6 cellular contexts compared by ENCODE assay signal in the genomic region with DNA sequence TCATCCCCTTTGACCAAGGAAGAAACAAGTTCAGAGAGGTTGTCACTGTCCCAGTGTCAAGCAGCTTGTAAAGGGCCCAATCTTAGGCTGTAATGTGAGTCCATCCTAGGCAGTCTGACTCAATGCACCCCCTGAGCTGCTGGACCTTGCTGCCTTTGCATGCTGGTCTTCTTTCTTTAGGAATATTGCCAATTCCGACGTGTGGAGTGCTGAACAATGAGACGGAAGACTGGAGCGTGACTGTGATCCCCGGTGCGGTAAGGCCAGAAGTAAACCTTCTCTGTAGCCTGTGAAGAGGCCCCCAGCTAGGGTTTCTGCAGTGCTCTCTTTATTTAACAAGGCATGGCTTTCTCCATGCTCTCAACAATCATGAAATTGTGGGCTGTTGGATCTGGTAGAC.
DNase-seq lines count a peak whose midpoint lies in the region; ATAC-seq and TF ChIP-seq lines count a peak whose summit lies in the region.

No MANE protein-coding gene starts in this region.

- ATAC-seq in HG02642 (IDR thresholded peaks at IDR 0.05; ENCODE audit: poor library complexity, unreplicated experiment) (no peak), GM18519 (IDR thresholded peaks at IDR 0.05; ENCODE audit: low FRiP score, unreplicated experiment) (no peak)

- no peaks in the 10 kb centered on the region for H3K9me3 ChIP-seq in neutrophil

- peak overlapping the region; percentile 89 for H3K4me3 ChIP-seq in astrocyte of the spinal cord (ENCODE audit: low read depth, low read length)
- H3K4me3 ChIP-seq in neutrophil (ENCODE audit: low read depth in 1 of 2, low read length in 1 of 2), result peak overlapping the region; percentile 70 to 84

- H3K36me3 ChIP-seq in neutrophil, result no peaks in the 10 kb centered on the region

- peaks cover 7% of the 10 kb centered on the region for H3K27me3 ChIP-seq in neutrophil

- H3K4me1 ChIP-seq in neutrophil (ENCODE audit: control insufficient read depth in 1 of 2, insufficient read depth in 1 of 2, low read depth in 1 of 2, low read length in 1 of 2), result peaks cover 5 to 13% of the 10 kb centered on the region in 2 experiments

- no peak overlapping the region for H3K27ac ChIP-seq in neutrophil

- peak; percentile 46 for DNase-seq in HCEC 1CT
- DNase-seq in astrocyte of the spinal cord (ENCODE audit: low read depth, low spot score), result peak; percentile 65
- DNase-seq in iPS-NIHi7 (ENCODE audit: extremely low spot score), result no peak

- in situ Hi-C loops in astrocyte of the spinal cord (cut with HindIII; ENCODE audit: low sequenced_read_pairs), result no loop called here

- no peak for TF ChIP-seq CTCF in astrocyte of the spinal cord (IDR thresholded peaks at IDR 0.05; ENCODE audit: low read depth, low read length)
- TF ChIP-seq CTCF in neutrophil (IDR thresholded peaks at IDR 0.05), result no peak
